ENCODE assay signal across 17 cellular contexts in genomic region chr2:111029135-111029927, GRCh38.
DNase-seq lines count a peak whose midpoint lies in the region; ATAC-seq lines count a peak whose summit lies in the region.
"Had no signal": no experiment of that assay in that cellular context is flagged by ENCODE, and none has a peak within 500 bp of the region (broad histone marks: within the 10 kb centered on the region; RNA-seq: fewer than 3 reads in every experiment).

No MANE protein-coding gene starts in this region.

- H3K9me3 Mint-ChIP-seq in activated CD4-positive, alpha-beta T cell treated with anti-CD3 and anti-CD28 coated beads for 36 hours (ENCODE audit: low read depth) = peaks cover 4% of the 10 kb centered on the region
- H3K9me3 Mint-ChIP-seq: activated T-helper 2 cell treated with anti-CD3 and anti-CD28 coated beads, Interferon-gamma antibody, Interleukin-2, Interleukin-4, amounts not matched to agents 10 μg/mL and 5 μg/mL and 100 μg/mL, durations not matched to agents 14 hours and 24 hours and 36 hours; T-helper 2 cell treated with Interferon-gamma antibody and Interleukin-4, amounts not matched to agents 5 μg/mL and 100 μg/mL, for 36 hours had no signal

- CTCF ChIA-PET in activated CD4-positive, alpha-beta T cell treated with anti-CD3 and anti-CD28 coated beads for 36 hours (lab: Charles Lee) = interaction anchor here (0.9 kb wide), 1 partner anchor 13 kb away, joined by 3 read pairs; no protein-coding TSS in a partner anchor

- POLR2A ChIA-PET in activated CD4-positive, alpha-beta T cell treated with anti-CD3 and anti-CD28 coated beads for 36 hours (lab: Charles Lee) = no interaction called here

- no peak for ATAC-seq in GM18502 (IDR thresholded peaks at IDR 0.05; ENCODE audit: poor library complexity, unreplicated experiment)
- no peak for ATAC-seq in activated CD4-positive, alpha-beta T cell treated with anti-CD3 and anti-CD28 coated beads for 36 hours
- ATAC-seq in HG03469 (IDR thresholded peaks at IDR 0.05; ENCODE audit: unreplicated experiment) = no peak
- ATAC-seq: gastrocnemius medialis; left ventricle myocardium superior; stimulated activated naive CD8-positive, alpha-beta T cell treated with anti-CD3 and anti-CD28 coated beads, Interleukin-15, Interleukin-2, amounts not matched to agents 100 U/mL and 50 U/mL, for 24 hours had no signal

- H3K4me3 ChIP-seq in HUES64 (ENCODE audit: low read length) = no peak overlapping the region
- H3K4me3 ChIP-seq: gastrocnemius medialis, sigmoid colon had no signal

- H3K4me3 Mint-ChIP-seq in activated CD4-positive, alpha-beta T cell treated with anti-CD3 and anti-CD28 coated beads for 36 hours = no peak overlapping the region
- H3K4me3 Mint-ChIP-seq: T-helper 2 cell treated with Interferon-gamma antibody and Interleukin-4, amounts not matched to agents 5 μg/mL and 100 μg/mL, for 36 hours had no signal

- peaks cover 20% of the 10 kb centered on the region for H3K4me1 ChIP-seq in HUES64 (ENCODE audit: insufficient read depth, low read length)
- H3K4me1 ChIP-seq: sigmoid colon had no signal

- H3K27me3 Mint-ChIP-seq in activated CD4-positive, alpha-beta T cell treated with anti-CD3 and anti-CD28 coated beads for 36 hours = peaks cover 37% of the 10 kb centered on the region

- H3K27me3 ChIP-seq in HUES64 (ENCODE audit: insufficient read depth, low read length) = no peaks in the 10 kb centered on the region
- H3K27me3 ChIP-seq: gastrocnemius medialis, sigmoid colon had no signal

- intact Hi-C loops in activated CD4-positive, alpha-beta T cell treated with anti-CD3 and anti-CD28 coated beads for 36 hours (cut with DNase I, micrococcal nuclease) = no loop called here

- H3K36me3 ChIP-seq in HUES64 (ENCODE audit: insufficient read depth, low read length) = no peaks in the 10 kb centered on the region
- H3K36me3 ChIP-seq: brain microvascular endothelial cell, gastrocnemius medialis, sigmoid colon had no signal

- no peak overlapping the region for H3K9ac ChIP-seq in HUES64 (ENCODE audit: low read depth, low read length)

- WGBS in HUES64 = 68% methylated on average over 6 of the region's 7 CpGs

- peak overlapping the region; percentile 51; the same call in 1 of the 2 replicates for H3K27ac ChIP-seq in HUES64 (ENCODE audit: low read depth, low read length)
- H3K27ac ChIP-seq: brain microvascular endothelial cell, gastrocnemius medialis, sigmoid colon had no signal

- no peaks in the 10 kb centered on the region for H3K4me1 Mint-ChIP-seq in activated CD4-positive, alpha-beta T cell treated with anti-CD3 and anti-CD28 coated beads for 36 hours

- 0 out of 2 replicates have a peak, but pooled peaks cover 3% of the 10 kb centered on the region for H3K9me3 ChIP-seq in HUES64 (ENCODE audit: insufficient read depth, low read depth, low read length)
- H3K9me3 ChIP-seq: gastrocnemius medialis, sigmoid colon had no signal

- H3K27ac Mint-ChIP-seq in activated CD4-positive, alpha-beta T cell treated with anti-CD3 and anti-CD28 coated beads for 36 hours = no peak overlapping the region
- H3K27ac Mint-ChIP-seq: activated T-helper 2 cell treated with anti-CD3 and anti-CD28 coated beads, Interferon-gamma antibody, Interleukin-2, Interleukin-4, amounts not matched to agents 10 μg/mL and 5 μg/mL and 100 μg/mL, durations not matched to agents 14 hours and 24 hours and 36 hours; T-helper 2 cell treated with Interferon-gamma antibody and Interleukin-4, amounts not matched to agents 5 μg/mL and 100 μg/mL, for 36 hours had no signal

- in situ Hi-C loops in Caki2 (cut with HindIII; ENCODE audit: low pct_unique_long_range_greater_than_20kb, low sequenced_read_pairs) = no loop called here

- DNase-seq in Caki2 (ENCODE audit: low read depth) (peak; percentile 68), SIG-M5 (lab: John Stamatoyannopoulos, UW) (peak; percentile 6), islet precursor cell (peak; percentile 88)
- no peak for DNase-seq in activated naive CD4-positive, alpha-beta T cell (lab: John Stamatoyannopoulos, UW)
- DNase-seq in activated CD4-positive, alpha-beta T cell treated with anti-CD3 and anti-CD28 coated beads for 36 hours = no peak
- DNase-seq: brain microvascular endothelial cell; EL; gastrocnemius medialis; left ventricle myocardium superior; NCI-H2227 treated with DMSO at 0.1 percent for 48 hours; sigmoid colon; stimulated activated naive CD8-positive, alpha-beta T cell treated with anti-CD3 and anti-CD28 coated beads, Interleukin-15, Interleukin-2, amounts not matched to agents 100 U/mL and 50 U/mL, for 24 hours had no signal

- no peaks in the 10 kb centered on the region for H3K36me3 Mint-ChIP-seq in activated CD4-positive, alpha-beta T cell treated with anti-CD3 and anti-CD28 coated beads for 36 hours (ENCODE audit: low read depth)

Comparison
In these comparisons a context has a peak if more than half of its experiments do, and no peak if none do; other contexts are left out.
1. DNase-seq: peak in Caki2 (single experiment), SIG-M5 (single experiment) and islet precursor cell (single experiment); none in activated naive CD4-positive, alpha-beta T cell (0 of 4) and activated CD4-positive, alpha-beta T cell treated with anti-CD3 and anti-CD28 coated beads for 36 hours (single experiment).